18 cellular contexts compared by ENCODE assay signal in the genomic region with DNA sequence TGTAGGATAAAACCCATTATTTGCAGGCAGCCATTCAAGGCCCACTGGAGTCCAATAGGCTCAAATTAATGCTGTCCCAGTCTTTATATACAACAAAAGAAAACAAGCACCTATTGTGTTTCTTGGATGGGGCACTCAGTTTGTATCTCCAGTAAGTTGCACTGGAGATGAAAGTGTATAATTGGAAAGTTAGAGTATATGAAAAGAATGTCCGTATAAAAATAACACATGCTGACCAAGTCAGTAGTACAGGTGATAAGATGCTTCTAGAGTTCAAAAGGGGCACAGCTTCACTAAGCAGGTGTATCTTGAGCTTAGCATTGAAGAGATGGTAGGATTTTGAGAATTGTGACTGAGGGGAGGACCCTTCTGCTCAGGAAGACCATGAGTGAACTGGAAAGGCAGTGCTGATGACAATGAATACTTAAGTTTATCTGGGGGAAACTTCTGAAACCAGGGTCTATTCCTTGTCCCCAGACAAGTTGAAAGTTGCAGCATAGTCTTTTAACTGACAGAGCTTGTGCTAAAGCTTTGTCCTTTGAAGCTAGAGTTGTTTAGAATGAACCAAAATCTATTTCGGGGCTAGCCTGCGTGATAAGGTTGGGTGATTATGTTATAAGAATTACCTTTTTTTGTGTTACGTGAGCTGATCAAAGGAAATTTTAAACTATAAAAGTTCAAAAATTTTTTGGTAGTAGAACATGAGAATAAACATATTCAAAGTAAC.
"Had no signal": no experiment of that assay in that cellular context is flagged by ENCODE, and none has a peak within 500 bp of the region (broad histone marks: within the 10 kb centered on the region; RNA-seq: fewer than 3 reads in every experiment).

No MANE protein-coding gene starts in this region.

- H3K4me3 Mint-ChIP-seq: activated naive CD8-positive, alpha-beta T cell treated with anti-CD3 and anti-CD28 coated beads, Interleukin-2, amount 10 ng/mL, durations not matched to agents 7 days and 5 days; dendritic cell treated with granulocyte-macrophage colony-stimulating factor and Interleukin-4, amounts not matched to agents 40 ng/mL and 50 ng/mL, for 4 days; natural killer cell; stimulated activated naive CD8-positive, alpha-beta T cell treated with anti-CD3 and anti-CD28 coated beads, Interleukin-15, Interleukin-2, amounts not matched to agents 100 ng/mL and 50 ng/mL, for 24 hours had no signal

- H3K27me3 Mint-ChIP-seq: activated naive CD8-positive, alpha-beta T cell treated with anti-CD3 and anti-CD28 coated beads, Interleukin-2, amount 10 ng/mL, durations not matched to agents 7 days and 5 days; dendritic cell treated with granulocyte-macrophage colony-stimulating factor and Interleukin-4, amounts not matched to agents 40 ng/mL and 50 ng/mL, for 4 days; stimulated activated naive CD8-positive, alpha-beta T cell treated with anti-CD3 and anti-CD28 coated beads, Interleukin-15, Interleukin-2, amounts not matched to agents 100 ng/mL and 50 ng/mL, for 24 hours had no signal

- H3K36me3 ChIP-seq: brain microvascular endothelial cell, SJSA1, upper lobe of left lung had no signal

- H3K27me3 ChIP-seq: brain microvascular endothelial cell, SJSA1, upper lobe of left lung had no signal

- H3K4me3 ChIP-seq: SJSA1, skin epidermis, upper lobe of left lung had no signal

- H3K27ac ChIP-seq: brain microvascular endothelial cell, epithelial cell of prostate, SJSA1, skin epidermis, upper lobe of left lung had no signal

- H3K36me3 Mint-ChIP-seq: natural killer cell had no signal

- H3K27ac Mint-ChIP-seq: activated naive CD8-positive, alpha-beta T cell treated with anti-CD3 and anti-CD28 coated beads, Interleukin-2, amount 10 ng/mL, durations not matched to agents 7 days and 5 days; dendritic cell treated with granulocyte-macrophage colony-stimulating factor and Interleukin-4, amounts not matched to agents 40 ng/mL and 50 ng/mL, for 4 days; natural killer cell; stimulated activated naive CD8-positive, alpha-beta T cell treated with anti-CD3 and anti-CD28 coated beads, Interleukin-15, Interleukin-2, amounts not matched to agents 100 ng/mL and 50 ng/mL, for 24 hours had no signal

- H3K9me3 ChIP-seq: SJSA1, upper lobe of left lung had no signal

- H3K4me1 ChIP-seq: SJSA1 had no signal

- H3K9me3 Mint-ChIP-seq: dendritic cell treated with granulocyte-macrophage colony-stimulating factor and Interleukin-4, amounts not matched to agents 40 ng/mL and 50 ng/mL, for 4 days; natural killer cell; stimulated activated naive CD8-positive, alpha-beta T cell treated with anti-CD3 and anti-CD28 coated beads, Interleukin-15, Interleukin-2, amounts not matched to agents 100 ng/mL and 50 ng/mL, for 24 hours had no signal

- ATAC-seq: activated CD4-positive, CD25-positive, alpha-beta regulatory T cell treated with anti-CD3 and anti-CD28 coated beads, Interleukin-2, amount 50 U/mL, for 24 hours; left colon; natural killer cell had no signal

- DNase-seq: activated CD4-positive, alpha-beta T cell treated with anti-CD3 and anti-CD28 coated beads, Interleukin-2, amount 50 U/mL, for 48 hours; activated naive CD8-positive, alpha-beta T cell treated with anti-CD3 and anti-CD28 coated beads, Interleukin-2, amount 10 ng/mL, durations not matched to agents 7 days and 5 days; anterior cingulate cortex; brain microvascular endothelial cell; cerebellar nuclear complex; head of caudate nucleus; left colon; natural killer cell; nucleus accumbens; stimulated activated CD4-positive, alpha-beta T cell treated with anti-CD3 and anti-CD28 coated beads, Interleukin-15, amount 100 ng/mL, for 24 hours; stimulated activated CD4-positive, alpha-beta T cell treated with anti-CD3 and anti-CD28 coated beads, Interleukin-4, amount 100 ng/mL, for 1 hour had no signal
